ENCODE assay signal across 1 cellular context in genomic region chr4:70654605-70655011, GRCh38.
TF ChIP-seq lines count a peak whose summit lies in the region.

No MANE protein-coding gene starts in this region.

TF ChIP-seq in GM12878, 131 proteins besides CTCF, POLR2A, EP300 and RAD21:
- TF ChIP-seq ZBTB4 (CRISPR knock-in tag; IDR thresholded peaks at IDR 0.05) (no peak), PRDM15 (CRISPR knock-in tag; IDR thresholded peaks at IDR 0.05) (no peak), CHD1 (IDR thresholded peaks at IDR 0.05; ENCODE audit: low read depth, low read length) (no peak), POLR2AphosphoS5 (IDR thresholded peaks at IDR 0.05; ENCODE audit: low read length) (no peak), BACH1 (IDR thresholded peaks at IDR 0.05; ENCODE audit: borderline replicate concordance) (no peak), SMARCA5 (IDR thresholded peaks at IDR 0.05) (no peak), BCLAF1 (IDR thresholded peaks at IDR 0.05) (no peak), CEBPZ (IDR thresholded peaks at IDR 0.05; ENCODE audit: low read depth, low read length) (no peak), NR2C2 (IDR thresholded peaks at IDR 0.05; ENCODE audit: borderline replicate concordance, control insufficient read depth, insufficient read length, low read depth) (no peak), SKIL (IDR thresholded peaks at IDR 0.05; ENCODE audit: low read depth, poor library complexity, severe bottlenecking) (no peak), PAX8 (IDR thresholded peaks at IDR 0.05) (no peak), TAF1 (IDR thresholded peaks at IDR 0.05; ENCODE audit: borderline replicate concordance, low read depth, low read length) (no peak), CREB1 (IDR thresholded peaks at IDR 0.05; ENCODE audit: low read depth) (no peak), SIX5 (IDR thresholded peaks at IDR 0.05; ENCODE audit: low read depth, low read length, severe bottlenecking) (no peak)
TF ChIP-seq in GM12878: peak in this region for 0.
